In the genomic region with DNA sequence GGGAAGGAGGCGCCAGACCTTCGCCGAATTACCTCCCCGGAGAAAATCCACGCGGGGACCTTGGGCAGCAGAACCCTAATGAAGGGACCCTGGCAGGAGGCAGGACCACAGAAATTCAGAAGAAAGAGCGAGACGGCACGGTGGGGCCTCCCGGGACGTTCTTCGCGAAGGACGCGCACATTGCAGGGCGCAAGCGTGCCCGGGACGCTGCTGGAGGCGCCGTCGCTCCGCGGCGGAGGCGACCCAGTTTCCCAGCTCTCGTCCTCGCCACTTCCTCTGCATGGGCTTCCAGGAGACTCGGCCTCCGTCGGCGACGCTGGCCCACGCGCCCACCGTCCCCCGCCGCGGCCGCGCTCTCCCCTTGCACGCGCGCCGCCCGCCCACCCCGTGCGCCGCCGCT, we compare ENCODE assay signal across 8 cellular contexts. TPM values are rescaled to one million over a fixed set of nuclear protein-coding genes. Genes with fewer than 3 reads are reported as not detected.
DNase-seq lines count a peak whose midpoint lies in the region; ATAC-seq and TF ChIP-seq lines count a peak whose summit lies in the region.

No MANE protein-coding gene starts in this region.

- peaks cover 5% of the 10 kb centered on the region for H3K4me1 ChIP-seq in testis

- DNase-seq in activated CD8-positive, alpha-beta memory T cell treated with anti-CD3 and anti-CD28 coated beads, Interleukin-2, amount 10 ng/mL, durations not matched to agents 7 days and 5 days, result no peak
- DNase-seq in activated CD8-positive, alpha-beta memory T cell treated with anti-CD3 and anti-CD28 coated beads, Interleukin-2, amount 50 U/mL, for 48 hours, result no peak
- no peak for DNase-seq in central memory CD8-positive, alpha-beta T cell (ENCODE audit: low spot score in 2 of 2)
- DNase-seq in memory B cell (ENCODE audit: low spot score in 2 of 2) (no peak), testis (no peak), HEK293T (ENCODE audit: extremely low spot score) (no peak), NCI-H2196 (lab: John Stamatoyannopoulos, UW; ENCODE audit: unreplicated experiment) (no peak)

- POLR2A ChIA-PET in HEK293T (lab: Yijun Ruan, JAX), result no interaction called here

- H3K9me3 Mint-ChIP-seq in activated CD8-positive, alpha-beta memory T cell treated with anti-CD3 and anti-CD28 coated beads, Interleukin-2, amount 10 ng/mL, durations not matched to agents 7 days and 5 days (ENCODE audit: low read depth), result peaks cover under 1% of the 10 kb centered on the region
- no peaks in the 10 kb centered on the region for H3K9me3 Mint-ChIP-seq in central memory CD8-positive, alpha-beta T cell
- H3K9me3 Mint-ChIP-seq in memory B cell, result peaks cover under 1% of the 10 kb centered on the region

- 4 to 30% methylated on average over 6 to 47 of the region's 50 CpGs for WGBS in testis, 2 donors

- intact Hi-C loops in testis (cut with DNase I; ENCODE audit: low total_unique reads), result no loop called here

- H3K9me3 ChIP-seq in testis, result no peaks in the 10 kb centered on the region

- peak; percentile 73 for ATAC-seq in activated CD8-positive, alpha-beta memory T cell treated with anti-CD3 and anti-CD28 coated beads, Interleukin-2, amount 10 ng/mL, durations not matched to agents 7 days and 5 days
- ATAC-seq in central memory CD8-positive, alpha-beta T cell (replicated peaks; ENCODE audit: extremely low read depth, poor library complexity, severe bottlenecking), result peak; percentile 70
- ATAC-seq in memory B cell (ENCODE audit: low read depth), result peak; percentile 61
- ATAC-seq in HG02623 (IDR thresholded peaks at IDR 0.05; ENCODE audit: unreplicated experiment), result no peak

- no peaks in the 10 kb centered on the region for H3K36me3 ChIP-seq in testis (ENCODE audit: low read depth, missing control alignments)

- peaks cover 16% of the 10 kb centered on the region for H3K4me1 Mint-ChIP-seq in activated CD8-positive, alpha-beta memory T cell treated with anti-CD3 and anti-CD28 coated beads, Interleukin-2, amount 10 ng/mL, durations not matched to agents 7 days and 5 days
- peaks cover 9% of the 10 kb centered on the region for H3K4me1 Mint-ChIP-seq in central memory CD8-positive, alpha-beta T cell
- H3K4me1 Mint-ChIP-seq in memory B cell, result peaks cover 7% of the 10 kb centered on the region

- peak overlapping the region; percentile 27 to 32 for H3K4me3 ChIP-seq in testis

- CTCF ChIA-PET in activated CD8-positive, alpha-beta memory T cell treated with anti-CD3 and anti-CD28 coated beads, Interleukin-2, amount 10 ng/mL, durations not matched to agents 7 days and 5 days (lab: Charles Lee), result no interaction called here
- CTCF ChIA-PET in HEK293T (lab: Yijun Ruan, JAX), result no interaction called here

- no peaks in the 10 kb centered on the region for H3K36me3 Mint-ChIP-seq in activated CD8-positive, alpha-beta memory T cell treated with anti-CD3 and anti-CD28 coated beads, Interleukin-2, amount 10 ng/mL, durations not matched to agents 7 days and 5 days
- no peaks in the 10 kb centered on the region for H3K36me3 Mint-ChIP-seq in central memory CD8-positive, alpha-beta T cell (ENCODE audit: insufficient read depth)
- no peaks in the 10 kb centered on the region for H3K36me3 Mint-ChIP-seq in memory B cell

- H3K27me3 ChIP-seq in testis, result no peaks in the 10 kb centered on the region

- H3K27me3 Mint-ChIP-seq in activated CD8-positive, alpha-beta memory T cell treated with anti-CD3 and anti-CD28 coated beads, Interleukin-2, amount 10 ng/mL, durations not matched to agents 7 days and 5 days, result peaks cover 14% of the 10 kb centered on the region
- no peaks in the 10 kb centered on the region for H3K27me3 Mint-ChIP-seq in central memory CD8-positive, alpha-beta T cell
- no peaks in the 10 kb centered on the region for H3K27me3 Mint-ChIP-seq in memory B cell

- no peak for TF ChIP-seq POLR2A in testis (IDR thresholded peaks at IDR 0.05)

- peak overlapping the region; percentile 21 for H3K4me3 Mint-ChIP-seq in activated CD8-positive, alpha-beta memory T cell treated with anti-CD3 and anti-CD28 coated beads, Interleukin-2, amount 10 ng/mL, durations not matched to agents 7 days and 5 days
- no peak overlapping the region for H3K4me3 Mint-ChIP-seq in central memory CD8-positive, alpha-beta T cell
- no peak overlapping the region for H3K4me3 Mint-ChIP-seq in memory B cell

- TF ChIP-seq CTCF in testis (IDR thresholded peaks at IDR 0.05), result no peak

- H3K27ac Mint-ChIP-seq in activated CD8-positive, alpha-beta memory T cell treated with anti-CD3 and anti-CD28 coated beads, Interleukin-2, amount 10 ng/mL, durations not matched to agents 7 days and 5 days, result no peak overlapping the region
- no peak overlapping the region for H3K27ac Mint-ChIP-seq in central memory CD8-positive, alpha-beta T cell (ENCODE audit: low read depth)
- no peak overlapping the region for H3K27ac Mint-ChIP-seq in memory B cell

- H3K27ac ChIP-seq in testis, result no peak overlapping the region

TF ChIP-seq in HEK293T, 16 proteins besides CTCF, POLR2A, EP300 and RAD21:
- TF ChIP-seq LEF1 (IDR thresholded peaks at IDR 0.05; ENCODE audit: borderline replicate concordance) (no peak), FOXM1 (IDR thresholded peaks at IDR 0.05; ENCODE audit: borderline replicate concordance) (no peak), ELF4 (IDR thresholded peaks at IDR 0.05) (no peak), SUZ12 (IDR thresholded peaks at IDR 0.05) (no peak), L3MBTL2 (conservative IDR thresholded peaks at IDR 0.05) (no peak)
- TF ChIP-seq, protein P1, sequence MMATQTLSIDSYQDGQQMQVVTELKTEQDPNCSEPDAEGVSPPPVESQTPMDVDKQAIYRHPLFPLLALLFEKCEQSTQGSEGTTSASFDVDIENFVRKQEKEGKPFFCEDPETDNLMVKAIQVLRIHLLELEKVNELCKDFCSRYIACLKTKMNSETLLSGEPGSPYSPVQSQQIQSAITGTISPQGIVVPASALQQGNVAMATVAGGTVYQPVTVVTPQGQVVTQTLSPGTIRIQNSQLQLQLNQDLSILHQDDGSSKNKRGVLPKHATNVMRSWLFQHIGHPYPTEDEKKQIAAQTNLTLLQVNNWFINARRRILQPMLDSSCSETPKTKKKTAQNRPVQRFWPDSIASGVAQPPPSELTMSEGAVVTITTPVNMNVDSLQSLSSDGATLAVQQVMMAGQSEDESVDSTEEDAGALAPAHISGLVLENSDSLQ (IDR thresholded peaks at IDR 0.05), result no peak

RNA-seq across cellular contexts. Expression of a gene that starts 31.9 kb away (rescaled TPM):
- total RNA-seq in activated CD8-positive, alpha-beta memory T cell treated with anti-CD3 and anti-CD28 coated beads, Interleukin-2, amount 10 ng/mL, durations not matched to agents 7 days and 5 days, result 10 to 100 TPM; 87.1 to 88.0 TPM
- total RNA-seq in testis, result 10 to 100 TPM; 18.7 to 31.6 TPM
- polyA plus RNA-seq in testis (ENCODE audit: insufficient read depth, low read depth, low replicate concordance), result 11.4 TPM
